21 cellular contexts compared by ENCODE assay signal in genomic region chr20:19709635-19710335, GRCh38. TPM values are rescaled to one million over a fixed set of nuclear protein-coding genes. Genes with fewer than 3 reads are reported as not detected.
DNase-seq lines count a peak whose midpoint lies in the region; ATAC-seq, FAIRE-seq and TF ChIP-seq lines count a peak whose summit lies in the region.
"Had no signal": no experiment of that assay in that cellular context is flagged by ENCODE, and none has a peak within 500 bp of the region (broad histone marks: within the 10 kb centered on the region; RNA-seq: fewer than 3 reads in every experiment).

No MANE protein-coding gene starts in this region.

- H4K5ac ChIP-seq in H1 (ENCODE audit: insufficient read length, low read depth, low read length): no peak overlapping the region

- H3K27me3 ChIP-seq in H1 (replicated peaks in 1 of 4; ENCODE audit: control insufficient read depth in 3 of 4, extremely low read depth in 1 of 4, insufficient read depth in 3 of 4, low read length in 3 of 4): no peaks in the 10 kb centered on the region
- H3K27me3 ChIP-seq: Peyer's patch had no signal

- H2BK15ac ChIP-seq in H1 (ENCODE audit: low read length): no peak overlapping the region

- H3K4me1 Mint-ChIP-seq in nephron: peaks cover 57% of the 10 kb centered on the region
- peaks cover 0 to under 1% (median 0%) of the 10 kb centered on the region in 4 donors for H3K4me1 Mint-ChIP-seq in naive thymus-derived CD8-positive, alpha-beta T cell
- H3K4me1 Mint-ChIP-seq: CD8-positive, alpha-beta memory T cell had no signal

- no peak overlapping the region for H3K4me2 ChIP-seq in H1 (ENCODE audit: insufficient read depth in 1 of 2, low read depth in 2 of 2, low read length in 2 of 2)

- H4K8ac ChIP-seq in H1 (ENCODE audit: extremely low read depth, insufficient read depth, low read length): no peak overlapping the region

- H3K4me3 ChIP-seq in H1 (ENCODE audit: extremely low read depth in 1 of 4, insufficient read depth in 2 of 4, low read depth in 3 of 4, low read length in 4 of 4): no peak overlapping the region
- H3K4me3 ChIP-seq: Peyer's patch had no signal

- no peak overlapping the region for H4K91ac ChIP-seq in H1 (replicated peaks; ENCODE audit: insufficient read length, low read length)

- H3K9ac ChIP-seq in H1 (replicated peaks in 1 of 4; ENCODE audit: extremely low read depth in 1 of 4, low read depth in 3 of 4, low read length in 3 of 4): no peak overlapping the region

- peak overlapping the region in 1 of 3 experiments; percentile 43 for H3K4me3 Mint-ChIP-seq in nephron
- H3K4me3 Mint-ChIP-seq in naive thymus-derived CD8-positive, alpha-beta T cell: no peak overlapping the region
- H3K4me3 Mint-ChIP-seq: CD8-positive, alpha-beta memory T cell had no signal

- H2BK12ac ChIP-seq in H1 (ENCODE audit: low read depth, low read length): no peak overlapping the region

- DNase-seq in NCI-H526 (lab: John Stamatoyannopoulos, UW) (peak; percentile 14 to 28), NCI-H526 treated with DMSO at 0.1 percent for 48 hours (lab: John Stamatoyannopoulos, UW) (no peak), H1 (ENCODE audit: low read depth in 1 of 2, low spot score in 2 of 2) (no peak)
- DNase-seq in naive thymus-derived CD8-positive, alpha-beta T cell: no peak
- DNase-seq in activated naive CD4-positive, alpha-beta T cell treated with anti-CD3 and anti-CD28 coated beads, Interleukin-2, amount 50 U/mL, for 72 hours (ENCODE audit: low spot score in 2 of 2): no peak
- DNase-seq: Calu3; CD8-positive, alpha-beta memory T cell; DMS153; Kasumi-1; NCI-H1694; NCI-H2081 treated with DMSO at 0.1 percent for 48 hours; NCI-H774; NK-92 treated with Interleukin-12 subunit alpha and Interleukin-12 subunit beta, amount 100 ng/mL, for 24 hours had no signal

- peaks cover 0 to 3% (median 0%) of the 10 kb centered on the region in 4 experiments; a peak in 2 of 7 replicates for H3K4me1 ChIP-seq in H1 (replicated peaks in 1 of 4; ENCODE audit: control insufficient read depth in 3 of 4, insufficient read depth in 4 of 4, low read length in 3 of 4)

- 94% methylated on average over 1 of the region's 1 CpG; no CpG with 5 or more reads in 1 of the 2 experiments for WGBS in H1 (ENCODE audit: extremely low coverage in 1 of 2, insufficient coverage in 1 of 2, insufficient read length in 1 of 2, insufficient replicate concordance in 2 of 2, low coverage in 1 of 2, low lambda C conversion rate in 2 of 2, missing lambda C conversion rate in 1 of 2), 2 experiments

- H3K79me2 ChIP-seq in H1 (ENCODE audit: control insufficient read depth in 1 of 2, insufficient read depth in 2 of 2, low read length in 2 of 2): no peaks in the 10 kb centered on the region

- H3K4ac ChIP-seq in H1 (replicated peaks; ENCODE audit: insufficient read length, low read depth, low read length): no peak overlapping the region

- H2BK20ac ChIP-seq in H1 (ENCODE audit: low read length): no peak overlapping the region

- no peak overlapping the region for H2AK5ac ChIP-seq in H1 (ENCODE audit: low read depth, low read length)

- no peaks in the 10 kb centered on the region for H3K36me3 Mint-ChIP-seq in nephron (ENCODE audit: low read depth)
- no peaks in the 10 kb centered on the region for H3K36me3 Mint-ChIP-seq in naive thymus-derived CD8-positive, alpha-beta T cell
- H3K36me3 Mint-ChIP-seq in activated naive CD4-positive, alpha-beta T cell treated with anti-CD3 and anti-CD28 coated beads, Interleukin-2, amount 50 U/mL, for 72 hours: no peaks in the 10 kb centered on the region
- H3K36me3 Mint-ChIP-seq: CD8-positive, alpha-beta memory T cell had no signal

- H3K9me3 Mint-ChIP-seq in nephron: no peaks in the 10 kb centered on the region
- H3K9me3 Mint-ChIP-seq in naive thymus-derived CD8-positive, alpha-beta T cell: peaks cover 0 to 6% (median 0%) of the 10 kb centered on the region in 9 donors
- peaks cover under 1 to 7% of the 10 kb centered on the region in 2 donors for H3K9me3 Mint-ChIP-seq in activated naive CD4-positive, alpha-beta T cell treated with anti-CD3 and anti-CD28 coated beads, Interleukin-2, amount 50 U/mL, for 72 hours

- no peak overlapping the region for H3K23ac ChIP-seq in H1 (ENCODE audit: insufficient read length)

- no peak overlapping the region for H2BK5ac ChIP-seq in H1 (ENCODE audit: low read depth, low read length)

- no peak for TF ChIP-seq POLR2A in H1 (IDR thresholded peaks at IDR 0.05; ENCODE audit: control extremely low read depth in 1 of 2, low read depth in 2 of 2, low read length in 2 of 2)

- peaks cover 0 to 5% of the 10 kb centered on the region in 2 experiments for H4K20me1 ChIP-seq in H1 (replicated peaks in 1 of 2; ENCODE audit: control insufficient read depth in 1 of 2, insufficient read depth in 2 of 2, low read length in 2 of 2)

- H2BK120ac ChIP-seq in H1 (replicated peaks; ENCODE audit: low read depth, low read length): no peak overlapping the region

- H3K27ac ChIP-seq in H1 (ENCODE audit: low read depth, low read length): no peak overlapping the region
- H3K27ac ChIP-seq: 22Rv1, C4-2B had no signal

- no peaks in the 10 kb centered on the region for H3K79me1 ChIP-seq in H1 (ENCODE audit: low read depth, low read length)

- POLR2A ChIA-PET in H1 (lab: Charles Lee; ENCODE audit: partially characterized antibody): no interaction called here
- POLR2A ChIA-PET in naive thymus-derived CD8-positive, alpha-beta T cell (lab: Charles Lee): no interaction called here

- TF ChIP-seq CTCF in H1 (IDR thresholded peaks at IDR 0.05; ENCODE audit: control extremely low read depth in 1 of 3, insufficient read depth in 1 of 3, low read depth in 1 of 3, low read length in 3 of 3) (no peak), nephron (IDR thresholded peaks at IDR 0.05; ENCODE audit: unreplicated experiment in 3 of 3) (no peak)

- ATAC-seq in naive thymus-derived CD8-positive, alpha-beta T cell: no peak
- ATAC-seq in HG03108 (IDR thresholded peaks at IDR 0.05; ENCODE audit: unreplicated experiment) (no peak), HG02885 (IDR thresholded peaks at IDR 0.05; ENCODE audit: poor library complexity, unreplicated experiment) (no peak)
- ATAC-seq in activated naive CD4-positive, alpha-beta T cell treated with anti-CD3 and anti-CD28 coated beads, Interleukin-2, amount 50 U/mL, for 72 hours: no peak

- FAIRE-seq in H1 (lab: Jason Lieb, UNC): no peak
- FAIRE-seq: G401.6, H54 had no signal

- no peak overlapping the region for H3K18ac ChIP-seq in H1 (ENCODE audit: extremely low read depth, low read length)

- no peak overlapping the region for H3K56ac ChIP-seq in H1 (replicated peaks; ENCODE audit: insufficient read length, low read depth, low read length)

- H3K23me2 ChIP-seq in H1 (ENCODE audit: low read depth, low read length): no peaks in the 10 kb centered on the region

- no peak overlapping the region for H3K14ac ChIP-seq in H1 (ENCODE audit: insufficient read length)

- peak overlapping the region; percentile 74 to 92 (median 90) for H3K27ac Mint-ChIP-seq in nephron
- no peak overlapping the region for H3K27ac Mint-ChIP-seq in naive thymus-derived CD8-positive, alpha-beta T cell
- no peak overlapping the region for H3K27ac Mint-ChIP-seq in activated naive CD4-positive, alpha-beta T cell treated with anti-CD3 and anti-CD28 coated beads, Interleukin-2, amount 50 U/mL, for 72 hours

- no peaks in the 10 kb centered on the region for H3K9me3 ChIP-seq in H1 (ENCODE audit: insufficient read depth in 2 of 2, low read depth in 1 of 2, low read length in 1 of 2)
- H3K9me3 ChIP-seq: Peyer's patch had no signal

- CTCF ChIA-PET in H1 (lab: Charles Lee; ENCODE audit: partially characterized antibody): interaction anchor here (2.3 kb wide), 1 partner anchor 17 kb away, joined by 6 read pairs; no protein-coding TSS in a partner anchor

- no peak overlapping the region for H2AFZ ChIP-seq in H1 (ENCODE audit: low read length)

- TF ChIP-seq RAD21 in H1 (IDR thresholded peaks at IDR 0.05 in 1 of 2, conservative IDR thresholded peaks at IDR 0.05 in 1 of 2; ENCODE audit: low read depth in 2 of 2, low read length in 2 of 2): no peak

- H3K27me3 Mint-ChIP-seq in nephron (ENCODE audit: low read depth): no peaks in the 10 kb centered on the region
- H3K27me3 Mint-ChIP-seq in naive thymus-derived CD8-positive, alpha-beta T cell: peaks cover 1 to 10% (median 4%) of the 10 kb centered on the region in 5 donors
- H3K27me3 Mint-ChIP-seq: CD8-positive, alpha-beta memory T cell had no signal

- no peak for TF ChIP-seq EP300 in H1 (IDR thresholded peaks at IDR 0.05; ENCODE audit: borderline replicate concordance in 1 of 2, low read depth in 2 of 2, low read length in 2 of 2)

- no peaks in the 10 kb centered on the region; a peak in 1 of 8 replicates for H3K36me3 ChIP-seq in H1 (ENCODE audit: control insufficient read depth in 2 of 4, insufficient read depth in 4 of 4, low read length in 3 of 4)
- H3K36me3 ChIP-seq: Peyer's patch had no signal

TF ChIP-seq in H1, 55 proteins besides CTCF, POLR2A, EP300 and RAD21:
- peak; percentile 66; the same call in 1 of the 2 replicates for TF ChIP-seq KDM1A (IDR thresholded peaks at IDR 0.05; ENCODE audit: borderline replicate concordance, low read length)
- no peak for TF ChIP-seq GABPA (IDR thresholded peaks at IDR 0.05; ENCODE audit: borderline replicate concordance, insufficient read depth, low read length)
TF ChIP-seq in H1: peak in this region for 1.

RNA-seq across cellular contexts. Expression of gene RIN2, which starts 48.3 kb away (rescaled TPM):
- total RNA-seq in H1 (2021; fragmentation: NEBNext Ultra II Directional; extraction: Animal tissue kit (Norgen Biotek cat#: 25700)): 0.90 and 1.3 TPM in 2 replicates
- 0.20 and 0.24 TPM in 2 replicates for polyA plus RNA-seq in H1 (2011; rRNA removed)
- 0.54 TPM for polyA plus RNA-seq in H1 (2011; cell fraction: cytosol; rRNA removed)
- 0.68 TPM for polyA plus RNA-seq in H1 (2011; cell fraction: nucleus; rRNA removed)
- 0.37 to 1.2 TPM (median 0.51 TPM) in 4 replicates for polyA plus RNA-seq in H1 (2012, experiment 1 of 2)
- 0.17 TPM for polyA plus RNA-seq in H1 (2012, experiment 2 of 2)
- polyA plus RNA-seq in H1 (2013, experiment 1 of 2): 0.71 TPM
- 0.74 TPM for polyA plus RNA-seq in H1 (2013, experiment 2 of 2)
- polyA minus RNA-seq in H1 (2011; rRNA and poly(A)+ RNA removed): 0.78 and 2.4 TPM in 2 replicates
- polyA minus RNA-seq in H1 (2011; cell fraction: cytosol; rRNA and poly(A)+ RNA removed): 2.9 TPM
- 3.8 TPM for polyA minus RNA-seq in H1 (2011; cell fraction: nucleus; rRNA and poly(A)+ RNA removed)
- total RNA-seq in naive thymus-derived CD8-positive, alpha-beta T cell: under 1 TPM; 0.27 to 0.29 TPM
- polyA plus RNA-seq in naive thymus-derived CD8-positive, alpha-beta T cell: not detected
- total RNA-seq in activated naive CD4-positive, alpha-beta T cell treated with anti-CD3 and anti-CD28 coated beads, Interleukin-2, amount 50 U/mL, for 72 hours: not detected
- polyA plus RNA-seq: CD8-positive, alpha-beta memory T cell had no signal

Comparison
In these comparisons a context has a peak if more than half of its experiments do, and no peak if none do; other contexts are left out.
1. DNase-seq: peak in NCI-H526 (2 of 2); none in NCI-H526 treated with DMSO at 0.1 percent for 48 hours (single experiment), H1 (0 of 2), naive thymus-derived CD8-positive, alpha-beta T cell (0 of 10) and activated naive CD4-positive, alpha-beta T cell treated with anti-CD3 and anti-CD28 coated beads, Interleukin-2, amount 50 U/mL, for 72 hours (0 of 2).
2. H3K27ac Mint-ChIP-seq: peak in nephron (3 of 3); none in naive thymus-derived CD8-positive, alpha-beta T cell (0 of 10) and activated naive CD4-positive, alpha-beta T cell treated with anti-CD3 and anti-CD28 coated beads, Interleukin-2, amount 50 U/mL, for 72 hours (0 of 2).